14 cellular contexts compared by ENCODE assay signal in genomic region chr18:64966667-64967066, GRCh38.
DNase-seq lines count a peak whose midpoint lies in the region; ATAC-seq and TF ChIP-seq lines count a peak whose summit lies in the region.
"Had no signal": no experiment of that assay in that cellular context is flagged by ENCODE, and none has a peak within 500 bp of the region (broad histone marks: within the 10 kb centered on the region; RNA-seq: fewer than 3 reads in every experiment).

No MANE protein-coding gene starts in this region.

- no peaks in the 10 kb centered on the region for H3K4me1 Mint-ChIP-seq in CD14-positive monocyte

- ATAC-seq in HG03159 (IDR thresholded peaks at IDR 0.05; ENCODE audit: unreplicated experiment) = no peak
- ATAC-seq: activated T-cell treated with anti-CD3 and anti-CD28 coated beads, Interleukin-2, amount 50 U/mL, for 72 hours; Panc1 had no signal

- no peak overlapping the region for H3K27ac Mint-ChIP-seq in CD14-positive monocyte
- H3K27ac Mint-ChIP-seq: activated T-cell treated with anti-CD3 and anti-CD28 coated beads, Interleukin-2, amount 50 U/mL, for 72 hours had no signal

- peak; percentile 37 for DNase-seq in COR-L47 (lab: John Stamatoyannopoulos, UW)
- peak; percentile 76 for DNase-seq in NCI-H146 (lab: John Stamatoyannopoulos, UW)
- peak; percentile 12 for DNase-seq in OCI-M1 (lab: John Stamatoyannopoulos, UW)
- peak; percentile 55 for DNase-seq in islet precursor cell
- no peak for DNase-seq in CD14-positive monocyte (ENCODE audit: low spot score)
- DNase-seq in NCI-H526 (lab: John Stamatoyannopoulos, UW) = no peak
- DNase-seq in HCEC 1CT = no peak
- DNase-seq: activated T-cell treated with anti-CD3 and anti-CD28 coated beads, Interleukin-2, amount 50 U/mL, for 72 hours; GM23248; kidney; nucleus accumbens; stimulated activated naive CD4-positive, alpha-beta T cell had no signal

- no peaks in the 10 kb centered on the region for H3K27me3 Mint-ChIP-seq in CD14-positive monocyte (ENCODE audit: low read depth in 3 of 3)

- no peak overlapping the region for H3K4me3 Mint-ChIP-seq in CD14-positive monocyte
- H3K4me3 Mint-ChIP-seq: activated T-cell treated with anti-CD3 and anti-CD28 coated beads, Interleukin-2, amount 50 U/mL, for 72 hours had no signal

- no peaks in the 10 kb centered on the region for H3K9me3 Mint-ChIP-seq in CD14-positive monocyte

- no peak for TF ChIP-seq CTCF in CD14-positive monocyte (IDR thresholded peaks at IDR 0.05)

- intact Hi-C loops in CD14-positive monocyte (cut with micrococcal nuclease) = no loop called here

- H3K36me3 Mint-ChIP-seq in CD14-positive monocyte = no peaks in the 10 kb centered on the region

Comparison
In these comparisons a context has a peak if more than half of its experiments do, and no peak if none do; other contexts are left out.
1. DNase-seq: peak in COR-L47 (single experiment), NCI-H146 (single experiment), OCI-M1 (single experiment) and islet precursor cell (single experiment); none in CD14-positive monocyte (single experiment), NCI-H526 (0 of 2) and HCEC 1CT (single experiment).